ENCODE assay signal across 1 cellular context in the genomic region with DNA sequence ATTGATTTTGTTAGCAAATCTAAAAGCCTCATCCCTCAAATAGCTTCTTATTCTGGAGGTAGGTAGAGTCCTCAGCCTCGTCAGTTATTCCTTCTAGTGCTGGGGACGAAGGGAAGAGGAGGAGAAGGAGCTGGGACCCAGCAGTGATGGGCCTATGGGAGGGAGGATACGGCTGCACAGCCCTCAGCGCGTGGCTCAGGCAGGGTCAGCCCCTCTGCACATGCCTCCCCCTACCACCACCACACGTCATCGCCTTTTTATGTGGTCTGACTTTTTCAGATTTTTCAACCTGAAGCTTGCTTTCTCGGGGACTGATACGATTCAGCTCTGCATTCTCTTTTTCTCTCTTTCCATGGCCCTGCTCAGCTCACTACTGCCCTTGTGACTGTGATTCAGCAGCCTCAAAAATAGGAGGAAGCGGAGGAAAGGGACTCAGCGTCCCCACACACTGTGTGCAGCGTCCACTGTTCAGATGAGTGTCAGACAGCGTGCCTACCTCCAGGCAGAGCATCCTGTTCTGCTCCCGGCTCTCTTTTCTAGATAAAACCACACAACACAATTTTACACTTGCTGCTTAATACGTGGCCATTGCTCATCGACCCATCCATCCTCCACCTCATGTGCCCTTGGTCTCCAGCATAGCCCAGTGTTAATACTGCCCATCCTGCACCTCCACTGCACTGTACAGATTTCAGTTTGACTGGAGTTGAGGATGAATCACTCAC.
TF ChIP-seq lines count a peak whose summit lies in the region.

No MANE protein-coding gene starts in this region.

TF ChIP-seq in GM12878, 131 proteins besides CTCF, POLR2A, EP300 and RAD21:
- no peak for TF ChIP-seq YY1 (IDR thresholded peaks at IDR 0.05; ENCODE audit: low read depth, low read length)
- TF ChIP-seq, protein P1, sequence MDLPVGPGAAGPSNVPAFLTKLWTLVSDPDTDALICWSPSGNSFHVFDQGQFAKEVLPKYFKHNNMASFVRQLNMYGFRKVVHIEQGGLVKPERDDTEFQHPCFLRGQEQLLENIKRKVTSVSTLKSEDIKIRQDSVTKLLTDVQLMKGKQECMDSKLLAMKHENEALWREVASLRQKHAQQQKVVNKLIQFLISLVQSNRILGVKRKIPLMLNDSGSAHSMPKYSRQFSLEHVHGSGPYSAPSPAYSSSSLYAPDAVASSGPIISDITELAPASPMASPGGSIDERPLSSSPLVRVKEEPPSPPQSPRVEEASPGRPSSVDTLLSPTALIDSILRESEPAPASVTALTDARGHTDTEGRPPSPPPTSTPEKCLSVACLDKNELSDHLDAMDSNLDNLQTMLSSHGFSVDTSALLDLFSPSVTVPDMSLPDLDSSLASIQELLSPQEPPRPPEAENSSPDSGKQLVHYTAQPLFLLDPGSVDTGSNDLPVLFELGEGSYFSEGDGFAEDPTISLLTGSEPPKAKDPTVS (IDR thresholded peaks at IDR 0.05; ENCODE audit: low read depth, low read length): no peak
- TF ChIP-seq CBFB (IDR thresholded peaks at IDR 0.05; ENCODE audit: low read depth): no peak
- no peak for TF ChIP-seq NBN (IDR thresholded peaks at IDR 0.05)
- no peak for TF ChIP-seq ZNF274 (IDR thresholded peaks at IDR 0.05; ENCODE audit: insufficient read depth, insufficient read length)
- no peak for TF ChIP-seq BACH1 (IDR thresholded peaks at IDR 0.05; ENCODE audit: borderline replicate concordance)
- no peak for TF ChIP-seq NR2C2 (IDR thresholded peaks at IDR 0.05; ENCODE audit: borderline replicate concordance, control insufficient read depth, insufficient read length, low read depth)
- TF ChIP-seq, protein P2, sequence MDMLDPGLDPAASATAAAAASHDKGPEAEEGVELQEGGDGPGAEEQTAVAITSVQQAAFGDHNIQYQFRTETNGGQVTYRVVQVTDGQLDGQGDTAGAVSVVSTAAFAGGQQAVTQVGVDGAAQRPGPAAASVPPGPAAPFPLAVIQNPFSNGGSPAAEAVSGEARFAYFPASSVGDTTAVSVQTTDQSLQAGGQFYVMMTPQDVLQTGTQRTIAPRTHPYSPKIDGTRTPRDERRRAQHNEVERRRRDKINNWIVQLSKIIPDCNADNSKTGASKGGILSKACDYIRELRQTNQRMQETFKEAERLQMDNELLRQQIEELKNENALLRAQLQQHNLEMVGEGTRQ (IDR thresholded peaks at IDR 0.05; ENCODE audit: borderline replicate concordance, low read depth, low read length): no peak
TF ChIP-seq in GM12878: peak in this region for 0.
